In genomic region chr17:9604583-9604982, GRCh38 we compare ENCODE assay signal across 10 cellular contexts. TPM values are rescaled to one million over a fixed set of nuclear protein-coding genes. Genes with fewer than 3 reads are reported as not detected.
"Had no signal": no experiment of that assay in that cellular context is flagged by ENCODE, and none has a peak within 500 bp of the region (broad histone marks: within the 10 kb centered on the region; RNA-seq: fewer than 3 reads in every experiment).

No MANE protein-coding gene starts in this region.

RNA-seq across cellular contexts. Expression of gene CFAP52, which starts 28.1 kb away (rescaled TPM):
- total RNA-seq: OCI-LY7, PC-9, Peyer's patch, Right ventricle myocardium inferior, RPMI7951, SJCRH30, SJSA1, SK-MEL-5, T-cell had no signal

RNA-seq across cellular contexts. Expression of gene USP43, which starts 40.7 kb away (rescaled TPM):
- total RNA-seq: Right ventricle myocardium inferior, Right ventricle myocardium superior had no signal
